Comparison of ENCODE assay signal across 15 cellular contexts in genomic region chr3:141306276-141306675, GRCh38.
"Had no signal": no experiment of that assay in that cellular context is flagged by ENCODE, and none has a peak within 500 bp of the region (broad histone marks: within the 10 kb centered on the region; RNA-seq: fewer than 3 reads in every experiment).

No MANE protein-coding gene starts in this region.

- H3K9me3 Mint-ChIP-seq: naive B cell had no signal

- H3K27ac ChIP-seq: body of pancreas, coronary artery, tibial artery, vagina had no signal

- DNase-seq: activated CD4-positive, CD25-positive, alpha-beta regulatory T cell; activated CD8-positive, alpha-beta memory T cell treated with anti-CD3 and anti-CD28 coated beads, Interleukin-2, amount 50 U/mL, for 48 hours; activated effector memory CD4-positive, alpha-beta T cell treated with anti-CD3 and anti-CD28 coated beads, Interleukin-2, amount 50 U/mL, for 16 hours; amniotic stem cell; body of pancreas; foreskin melanocyte; heart right ventricle; naive B cell; nucleus accumbens; right cardiac atrium; tibial artery had no signal

- H3K36me3 ChIP-seq: heart right ventricle, tibial artery, vagina had no signal

- H3K9me3 ChIP-seq: body of pancreas, heart right ventricle, tibial artery, vagina had no signal

- H3K4me2 ChIP-seq: smooth muscle cell had no signal

- H3K27me3 ChIP-seq: body of pancreas, heart right ventricle, tibial artery, vagina had no signal

- ATAC-seq: body of pancreas, heart right ventricle, right cardiac atrium had no signal

- H3K4me3 ChIP-seq: body of pancreas, coronary artery, heart right ventricle, smooth muscle cell, tibial artery, vagina had no signal

- H3K27ac Mint-ChIP-seq: progenitor cell of endocrine pancreas had no signal

- H3K27me3 Mint-ChIP-seq: naive B cell had no signal
